Comparison of ENCODE assay signal across 17 cellular contexts in genomic region chr17:78020717-78021108, GRCh38.
DNase-seq lines count a peak whose midpoint lies in the region; ATAC-seq, FAIRE-seq and TF ChIP-seq lines count a peak whose summit lies in the region.
"Had no signal": no experiment of that assay in that cellular context is flagged by ENCODE, and none has a peak within 500 bp of the region (broad histone marks: within the 10 kb centered on the region; RNA-seq: fewer than 3 reads in every experiment).

No MANE protein-coding gene starts in this region.

- ATAC-seq in activated CD4-positive, alpha-beta T cell treated with anti-CD3 and anti-CD28 coated beads for 36 hours: no peak
- ATAC-seq in activated CD8-positive, alpha-beta T cell treated with anti-CD3 and anti-CD28 coated beads for 36 hours: peak; percentile 28
- ATAC-seq: Panc1 had no signal

- TF ChIP-seq CTCF in activated CD8-positive, alpha-beta T cell treated with anti-CD3 and anti-CD28 coated beads for 36 hours (IDR thresholded peaks at IDR 0.05): no peak
- no peak for TF ChIP-seq CTCF in mesothelial cell of epicardium (IDR thresholded peaks at IDR 0.05; ENCODE audit: unreplicated experiment)

- FAIRE-seq in GM18507 (lab: Jason Lieb, UNC): peak; percentile 31
- FAIRE-seq: A549, H54, islet of Langerhans had no signal

- H3K36me3 Mint-ChIP-seq in activated CD4-positive, alpha-beta T cell treated with anti-CD3 and anti-CD28 coated beads for 36 hours (ENCODE audit: low read depth): no peaks in the 10 kb centered on the region
- peaks cover 7% of the 10 kb centered on the region for H3K36me3 Mint-ChIP-seq in activated CD8-positive, alpha-beta T cell treated with anti-CD3 and anti-CD28 coated beads for 36 hours (ENCODE audit: low read depth)
- no peaks in the 10 kb centered on the region for H3K36me3 Mint-ChIP-seq in mesothelial cell of epicardium

- CTCF ChIA-PET in activated CD4-positive, alpha-beta T cell treated with anti-CD3 and anti-CD28 coated beads for 36 hours (lab: Charles Lee): interaction anchor here (0.6 to 3.2 kb wide), 22 partner anchors 9 to 479 kb away, joined by 3 to 24 read pairs (median 4); no protein-coding TSS in a partner anchor
- CTCF ChIA-PET in activated CD8-positive, alpha-beta T cell treated with anti-CD3 and anti-CD28 coated beads for 36 hours (lab: Charles Lee): interaction anchor here (0.6 to 4.8 kb wide), 25 partner anchors 8 to 480 kb away, joined by 3 to 45 read pairs (median 6); no protein-coding TSS in a partner anchor

- DNase-seq in activated CD4-positive, alpha-beta T cell treated with anti-CD3 and anti-CD28 coated beads for 36 hours: no peak
- DNase-seq in activated CD4-positive, alpha-beta T cell treated with anti-CD3 and anti-CD28 coated beads, Interleukin-2, amount 50 U/mL, for 1 hour: no peak
- DNase-seq in GM18507 (ENCODE audit: extremely low spot score, insufficient read length, low read depth) (no peak), kidney tubule cell (ENCODE audit: low spot score) (peak; percentile 12), mesothelial cell of epicardium (ENCODE audit: low spot score in 2 of 2, unreplicated experiment in 2 of 2) (no peak), COLO829 (ENCODE audit: low spot score) (no peak), DMS53 (lab: John Stamatoyannopoulos, UW) (no peak)
- DNase-seq in activated CD8-positive, alpha-beta T cell treated with anti-CD3 and anti-CD28 coated beads for 36 hours: no peak
- DNase-seq: activated gamma-delta T cell; central memory CD4-positive, alpha-beta T cell; KG1; NCI-H1436 treated with DMSO at 0.1 percent for 48 hours; stomach had no signal

- POLR2A ChIA-PET in activated CD4-positive, alpha-beta T cell treated with anti-CD3 and anti-CD28 coated beads for 36 hours (lab: Charles Lee): interaction anchor here (0.6 to 1.6 kb wide), 4 partner anchors 62 to 205 kb away, joined by 3 to 5 read pairs (median 4); partner anchors contain the start of gene TNRC6C
- POLR2A ChIA-PET in activated CD8-positive, alpha-beta T cell treated with anti-CD3 and anti-CD28 coated beads for 36 hours (lab: Charles Lee): interaction anchor here (0.7 to 1.8 kb wide), 6 partner anchors 16 to 649 kb away, joined by 3 to 6 read pairs (median 4); partner anchors contain the start of gene TNRC6C

- H3K4me1 Mint-ChIP-seq in activated CD4-positive, alpha-beta T cell treated with anti-CD3 and anti-CD28 coated beads for 36 hours: peaks cover 33% of the 10 kb centered on the region
- H3K4me1 Mint-ChIP-seq in activated CD8-positive, alpha-beta T cell treated with anti-CD3 and anti-CD28 coated beads for 36 hours (ENCODE audit: low read depth): peaks cover 31% of the 10 kb centered on the region
- no peaks in the 10 kb centered on the region for H3K4me1 Mint-ChIP-seq in mesothelial cell of epicardium

- H3K27me3 Mint-ChIP-seq in activated CD4-positive, alpha-beta T cell treated with anti-CD3 and anti-CD28 coated beads for 36 hours: no peaks in the 10 kb centered on the region
- no peaks in the 10 kb centered on the region for H3K27me3 Mint-ChIP-seq in activated CD8-positive, alpha-beta T cell treated with anti-CD3 and anti-CD28 coated beads for 36 hours
- H3K27me3 Mint-ChIP-seq in mesothelial cell of epicardium (ENCODE audit: low read depth): no peaks in the 10 kb centered on the region

- peak overlapping the region; percentile 21 for H3K4me3 Mint-ChIP-seq in activated CD4-positive, alpha-beta T cell treated with anti-CD3 and anti-CD28 coated beads for 36 hours
- peak overlapping the region; percentile 41 for H3K4me3 Mint-ChIP-seq in activated CD8-positive, alpha-beta T cell treated with anti-CD3 and anti-CD28 coated beads for 36 hours
- no peak overlapping the region for H3K4me3 Mint-ChIP-seq in mesothelial cell of epicardium

- H3K27ac Mint-ChIP-seq in activated CD4-positive, alpha-beta T cell treated with anti-CD3 and anti-CD28 coated beads for 36 hours: peak overlapping the region; percentile 78
- peak overlapping the region; percentile 90 for H3K27ac Mint-ChIP-seq in activated CD8-positive, alpha-beta T cell treated with anti-CD3 and anti-CD28 coated beads for 36 hours
- H3K27ac Mint-ChIP-seq in mesothelial cell of epicardium: no peak overlapping the region

- no peaks in the 10 kb centered on the region for H3K9me3 Mint-ChIP-seq in activated CD4-positive, alpha-beta T cell treated with anti-CD3 and anti-CD28 coated beads for 36 hours (ENCODE audit: low read depth)
- H3K9me3 Mint-ChIP-seq in activated CD8-positive, alpha-beta T cell treated with anti-CD3 and anti-CD28 coated beads for 36 hours: no peaks in the 10 kb centered on the region
- no peaks in the 10 kb centered on the region for H3K9me3 Mint-ChIP-seq in mesothelial cell of epicardium

- intact Hi-C loops in activated CD4-positive, alpha-beta T cell treated with anti-CD3 and anti-CD28 coated beads for 36 hours (cut with DNase I, micrococcal nuclease): no loop called here
- intact Hi-C loops in activated CD8-positive, alpha-beta T cell treated with anti-CD3 and anti-CD28 coated beads for 36 hours (cut with micrococcal nuclease): no loop called here
